10 cellular contexts compared by ENCODE assay signal in the genomic region with DNA sequence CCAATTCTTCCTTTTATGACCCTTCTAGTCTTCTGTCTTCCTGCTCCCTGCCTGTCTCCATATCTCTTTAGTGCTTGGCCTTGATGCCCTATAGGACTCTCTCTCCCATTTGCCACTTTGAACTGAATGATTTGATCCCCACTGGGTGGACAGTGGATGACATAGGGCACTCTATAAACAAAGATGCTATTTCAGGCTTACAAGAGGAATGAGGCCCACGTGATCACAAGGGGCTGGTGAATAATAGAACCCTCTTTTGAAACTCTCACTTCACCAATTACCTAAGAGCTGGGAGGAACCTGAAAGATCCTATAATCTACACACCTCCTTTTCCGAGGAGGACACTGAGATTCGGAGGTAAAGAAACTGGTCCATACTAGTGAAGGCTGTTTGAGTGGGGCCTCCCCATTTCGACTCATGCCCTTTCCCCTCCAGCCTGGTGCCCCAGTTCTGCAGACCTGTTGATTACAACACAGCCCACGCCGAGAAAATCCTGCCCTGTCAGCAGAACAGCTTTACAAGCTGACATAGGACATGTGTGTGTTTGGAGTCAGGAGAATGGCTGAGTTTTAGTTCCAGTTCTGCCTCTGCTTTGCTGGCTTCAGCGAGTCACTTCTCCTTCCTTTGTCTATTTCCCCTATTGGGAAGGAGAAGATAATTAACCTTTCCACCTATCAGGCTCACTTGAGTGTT.
A peak's percentile ranks its signal among the peaks of the same experiment; 100 is the strongest.
DNase-seq lines count a peak whose midpoint lies in the region; ATAC-seq, FAIRE-seq and TF ChIP-seq lines count a peak whose summit lies in the region.
"Had no signal": no experiment of that assay in that cellular context is flagged by ENCODE, and none has a peak within 500 bp of the region (broad histone marks: within the 10 kb centered on the region; RNA-seq: fewer than 3 reads in every experiment).

No MANE protein-coding gene starts in this region.

- H3K9me3 Mint-ChIP-seq in natural killer cell treated with Interleukin-12 subunit alpha and Interleukin-12 subunit beta and Interleukin-15 and Interleukin-18, amount 100 ng/mL, for 72 hours = no peaks in the 10 kb centered on the region

- intact Hi-C loops in IMR-90 (cut with micrococcal nuclease) = loop anchor here (5.0 to 10.0 kb wide), 2 partner anchors 145 to 262 kb away; no protein-coding TSS in a partner anchor
- intact Hi-C loops in ascending aorta (cut with DNase I) = loop anchor here (2.0 to 5.0 kb wide), 2 partner anchors 145 to 398 kb away; no protein-coding TSS in a partner anchor
- intact Hi-C loops in HepG2 (cut with micrococcal nuclease; ENCODE audit: unreplicated experiment) = no loop called here

- TF ChIP-seq POLR2A in IMR-90 (IDR thresholded peaks at IDR 0.05; ENCODE audit: low read depth, low read length) = no peak
- TF ChIP-seq POLR2A in HepG2 (IDR thresholded peaks at IDR 0.05; ENCODE audit: insufficient read depth in 1 of 2, low read depth in 2 of 2, low read length in 2 of 2) = no peak

- no peaks in the 10 kb centered on the region for H3K36me3 Mint-ChIP-seq in natural killer cell treated with Interleukin-12 subunit alpha and Interleukin-12 subunit beta and Interleukin-15 and Interleukin-18, amount 100 ng/mL, for 72 hours

- H3K9ac ChIP-seq in IMR-90 (ENCODE audit: low read depth, low read length) (no peak overlapping the region), HepG2 (ENCODE audit: insufficient read depth, low read depth, low read length) (no peak overlapping the region), smooth muscle cell (ENCODE audit: low read depth) (no peak overlapping the region)

- no peak overlapping the region for H3K23ac ChIP-seq in IMR-90 (ENCODE audit: low read depth, low read length)

- no peaks in the 10 kb centered on the region for H3K27me3 ChIP-seq in IMR-90 (ENCODE audit: control insufficient read depth, insufficient read depth, low read length)
- H3K27me3 ChIP-seq in ascending aorta = no peaks in the 10 kb centered on the region
- no peaks in the 10 kb centered on the region for H3K27me3 ChIP-seq in HepG2 (ENCODE audit: control insufficient read depth in 1 of 2, insufficient read depth in 2 of 2, low read length in 2 of 2)
- no peaks in the 10 kb centered on the region for H3K27me3 ChIP-seq in smooth muscle cell (ENCODE audit: low read depth)

- H3F3A ChIP-seq in smooth muscle cell (ENCODE audit: low read depth) = peaks cover 13% of the 10 kb centered on the region

- no peaks in the 10 kb centered on the region for H4K20me1 ChIP-seq in IMR-90 (ENCODE audit: insufficient read depth, low read length)
- H4K20me1 ChIP-seq in HepG2 (ENCODE audit: insufficient read depth, low read length) = no peaks in the 10 kb centered on the region
- no peaks in the 10 kb centered on the region for H4K20me1 ChIP-seq in smooth muscle cell (ENCODE audit: low read depth)

- TF ChIP-seq RAD21 in IMR-90 (IDR thresholded peaks at IDR 0.05; ENCODE audit: low read length) = no peak
- TF ChIP-seq RAD21 in HepG2 (CRISPR knock-in tag; IDR thresholded peaks at IDR 0.05) = no peak

- H3K79me2 ChIP-seq in HepG2 (ENCODE audit: insufficient read depth, low read length) (no peaks in the 10 kb centered on the region), smooth muscle cell (ENCODE audit: low read depth) (no peaks in the 10 kb centered on the region)

- H2BK15ac ChIP-seq in IMR-90 (ENCODE audit: low read depth, low read length) = peak overlapping the region; percentile 27; the same call in 2 of the 3 replicates

- H3K4me1 ChIP-seq in IMR-90 (ENCODE audit: control insufficient read depth, insufficient read depth, low read length) (peaks cover 31% of the 10 kb centered on the region), ascending aorta (peaks cover 18 to 61% of the 10 kb centered on the region in 2 donors), HepG2 (ENCODE audit: insufficient read depth, low read length) (peaks cover 19% of the 10 kb centered on the region), smooth muscle cell (ENCODE audit: low read depth) (peaks cover 53% of the 10 kb centered on the region)

- POLR2A ChIA-PET in IMR-90 (lab: Charles Lee; ENCODE audit: unreplicated experiment) = no interaction called here
- POLR2A ChIA-PET in HepG2 (lab: Yijun Ruan, JAX) = no interaction called here

- DNase-seq in IMR-90 (no peak), ascending aorta (ENCODE audit: low spot score in 2 of 2) (peak; percentile 41 to 82), HepG2 (ENCODE audit: low spot score) (peak; percentile 13), smooth muscle cell (lab: John Stamatoyannopoulos, UW; ENCODE audit: unreplicated experiment) (no peak), dermis blood vessel endothelial cell (no peak), AML-193 (lab: John Stamatoyannopoulos, UW) (no peak), COLO829 (ENCODE audit: low spot score) (no peak)
- no peak for DNase-seq in natural killer cell treated with Interleukin-12 subunit alpha and Interleukin-12 subunit beta and Interleukin-15 and Interleukin-18, amount 100 ng/mL, for 72 hours (ENCODE audit: low spot score)
- DNase-seq: activated CD4-positive, alpha-beta T cell treated with anti-CD3 and anti-CD28 coated beads, Interleukin-2, amount 10 ng/mL, durations not matched to agents 24 days and 14 days; NCI-H446 had no signal

- H3K27ac ChIP-seq in IMR-90 (ENCODE audit: insufficient read depth, low read length) (no peak overlapping the region), ascending aorta (peak overlapping the region; percentile 85 to 91), HepG2 (ENCODE audit: extremely low read length, insufficient read depth, low read length) (no peak overlapping the region), smooth muscle cell (ENCODE audit: low read depth) (peak overlapping the region; percentile 64)

- H2BK120ac ChIP-seq in IMR-90 (ENCODE audit: low read depth, low read length) = peak overlapping the region; percentile 27; the same call in 1 of the 2 replicates

- H3K36me3 ChIP-seq in IMR-90 (ENCODE audit: control insufficient read depth, insufficient read depth, low read length) (no peaks in the 10 kb centered on the region), ascending aorta (no peaks in the 10 kb centered on the region), HepG2 (replicated peaks in 1 of 2; ENCODE audit: control insufficient read depth in 1 of 2, insufficient read depth in 2 of 2, low read length in 2 of 2) (no peaks in the 10 kb centered on the region), smooth muscle cell (ENCODE audit: low read depth) (no peaks in the 10 kb centered on the region)

- H3K9me1 ChIP-seq in IMR-90 (ENCODE audit: insufficient read depth, low read length) = peaks cover 13% of the 10 kb centered on the region

- H4K91ac ChIP-seq in IMR-90 (ENCODE audit: insufficient read depth, low read depth, low read length) = peak overlapping the region; percentile 1

- H3K18ac ChIP-seq in IMR-90 (ENCODE audit: low read depth, low read length) = peak overlapping the region; percentile 54

- peak overlapping the region; percentile 69; the same call in 1 of the 2 replicates for H2BK20ac ChIP-seq in IMR-90 (ENCODE audit: low read depth, low read length)

- no peak overlapping the region for H2AK9ac ChIP-seq in IMR-90 (replicated peaks; ENCODE audit: low read depth, low read length, poor library complexity)

- H4K8ac ChIP-seq in IMR-90 (ENCODE audit: low read depth in 2 of 2, low read length in 2 of 2) = peak overlapping the region; percentile 1 to 2; a peak in 1 of 4 replicates

- CTCF ChIA-PET in IMR-90 (lab: Yijun Ruan, JAX) = interaction anchor here (1.1 kb wide), 1 partner anchor 15 kb away, joined by 3 read pairs; no protein-coding TSS in a partner anchor
- CTCF ChIA-PET in HepG2 (lab: Yijun Ruan, JAX; ENCODE audit: low intra/inter-chr PET ratio, low total read pairs) = no interaction called here

- H3K4me1 Mint-ChIP-seq in natural killer cell treated with Interleukin-12 subunit alpha and Interleukin-12 subunit beta and Interleukin-15 and Interleukin-18, amount 100 ng/mL, for 72 hours (ENCODE audit: low read depth in 2 of 2) = peaks cover 5 to 7% of the 10 kb centered on the region in 2 donors

- TF ChIP-seq CTCF in IMR-90 (conservative IDR thresholded peaks at IDR 0.05; ENCODE audit: low read depth, low read length) = no peak
- no peak for TF ChIP-seq CTCF in ascending aorta (IDR thresholded peaks at IDR 0.05)
- no peak for TF ChIP-seq CTCF in HepG2 (CRISPR knock-in tag; IDR thresholded peaks at IDR 0.05)
- no peak for TF ChIP-seq CTCF in smooth muscle cell (IDR thresholded peaks at IDR 0.05; ENCODE audit: borderline replicate concordance, insufficient read depth, poor library complexity, severe bottlenecking)

- H3K4me3 ChIP-seq in IMR-90 (ENCODE audit: insufficient read depth, low read depth, low read length) = no peak overlapping the region
- H3K4me3 ChIP-seq in ascending aorta = no peak overlapping the region
- no peak overlapping the region for H3K4me3 ChIP-seq in HepG2 (replicated peaks in 1 of 3; ENCODE audit: insufficient read depth in 1 of 3, low read depth in 2 of 3, low read length in 3 of 3)
- H3K4me3 ChIP-seq in smooth muscle cell = no peak overlapping the region

- H3K9me3 ChIP-seq in IMR-90 (ENCODE audit: control insufficient read depth, insufficient read depth, low read length) = no peaks in the 10 kb centered on the region
- no peaks in the 10 kb centered on the region for H3K9me3 ChIP-seq in ascending aorta
- no peaks in the 10 kb centered on the region for H3K9me3 ChIP-seq in HepG2 (ENCODE audit: low read length)
- no peaks in the 10 kb centered on the region for H3K9me3 ChIP-seq in smooth muscle cell (replicated peaks; ENCODE audit: low read depth)

- no peak overlapping the region for H3K4me3 Mint-ChIP-seq in natural killer cell treated with Interleukin-12 subunit alpha and Interleukin-12 subunit beta and Interleukin-15 and Interleukin-18, amount 100 ng/mL, for 72 hours
- H3K4me3 Mint-ChIP-seq: activated CD4-positive, alpha-beta T cell treated with anti-CD3 and anti-CD28 coated beads, Interleukin-2, amount 10 ng/mL, durations not matched to agents 24 days and 14 days had no signal

- no peaks in the 10 kb centered on the region for H3K27me3 Mint-ChIP-seq in natural killer cell treated with Interleukin-12 subunit alpha and Interleukin-12 subunit beta and Interleukin-15 and Interleukin-18, amount 100 ng/mL, for 72 hours
- H3K27me3 Mint-ChIP-seq: activated CD4-positive, alpha-beta T cell treated with anti-CD3 and anti-CD28 coated beads, Interleukin-2, amount 10 ng/mL, durations not matched to agents 24 days and 14 days had no signal

- ATAC-seq in IMR-90 (ENCODE audit: low read depth) = no peak
- no peak for ATAC-seq in HepG2
- no peak for ATAC-seq in natural killer cell treated with Interleukin-12 subunit alpha and Interleukin-12 subunit beta and Interleukin-15 and Interleukin-18, amount 100 ng/mL, for 72 hours

- 0 out of 2 replicates have a peak overlapping the region, but pooled peaks have one; percentile 50 for H4K5ac ChIP-seq in IMR-90 (ENCODE audit: low read depth, low read length)

- H2AK5ac ChIP-seq in IMR-90 (ENCODE audit: low read depth, low read length) = peak overlapping the region; percentile 40; the same call in 1 of the 2 replicates

- peak overlapping the region; percentile 8; the same call in 1 of the 2 replicates for H3K4me2 ChIP-seq in IMR-90 (ENCODE audit: low read depth, low read length)
- H3K4me2 ChIP-seq in HepG2 (ENCODE audit: low read depth, low read length) = no peak overlapping the region
- peak overlapping the region; percentile 73 for H3K4me2 ChIP-seq in smooth muscle cell

- no peak overlapping the region for H3K56ac ChIP-seq in IMR-90 (ENCODE audit: extremely low read depth, insufficient read depth, low read length)

- H2AFZ ChIP-seq in IMR-90 (replicated peaks; ENCODE audit: low read length, poor library complexity) = peak overlapping the region; percentile 58
- no peak overlapping the region for H2AFZ ChIP-seq in HepG2 (ENCODE audit: low read length)
- peak overlapping the region; percentile 59 for H2AFZ ChIP-seq in smooth muscle cell (ENCODE audit: low read depth)

- no peak for FAIRE-seq in HepG2 (lab: Jason Lieb, UNC)

- 0 out of 4 replicates have a peak, but pooled peaks cover 0 to 2% of the 10 kb centered on the region in 2 experiments for H3K79me1 ChIP-seq in IMR-90 (ENCODE audit: low read depth in 1 of 2, low read length in 2 of 2)

- H3K4ac ChIP-seq in IMR-90 (ENCODE audit: low read depth, low read length) = peak overlapping the region; percentile 42

- peak overlapping the region in 1 of 2 donors; percentile 48 for H3K27ac Mint-ChIP-seq in natural killer cell treated with Interleukin-12 subunit alpha and Interleukin-12 subunit beta and Interleukin-15 and Interleukin-18, amount 100 ng/mL, for 72 hours
- H3K27ac Mint-ChIP-seq: activated CD4-positive, alpha-beta T cell treated with anti-CD3 and anti-CD28 coated beads, Interleukin-2, amount 10 ng/mL, durations not matched to agents 24 days and 14 days had no signal

- in situ Hi-C loops in IMR-90 (cut with MboI; ENCODE audit: low sequenced_read_pairs) (no loop called here), HepG2 (cut with HindIII; ENCODE audit: extremely low pct_ligation_motif_present, low pct_unique_long_range_greater_than_20kb) (no loop called here)

- no CpG with 5 or more reads among the region's 7 CpGs for WGBS in IMR-90 (ENCODE audit: extremely low coverage in 2 of 2, insufficient read length in 1 of 2), 2 experiments
- 38% methylated on average over 7 of the region's 7 CpGs for WGBS in HepG2 (ENCODE audit: low lambda C conversion rate)
- 26% methylated on average over 7 of the region's 7 CpGs for WGBS in smooth muscle cell (ENCODE audit: low lambda C conversion rate)

- TF ChIP-seq EP300 in HepG2 (IDR thresholded peaks at IDR 0.05; ENCODE audit: low read depth in 2 of 2, low read length in 2 of 2) = no peak
- TF ChIP-seq EP300 in HepG2 (CRISPR knock-in tag; IDR thresholded peaks at IDR 0.05; ENCODE audit: borderline replicate concordance) = no peak

- BruUV-seq in IMR-90 (replicated peaks; lab: Mats Ljungman, UMichigan) (no TSS peak), HepG2 (replicated peaks; lab: Mats Ljungman, UMichigan) (no TSS peak)

- 0 out of 2 replicates have a peak overlapping the region, but pooled peaks have one; percentile 30 for H3K14ac ChIP-seq in IMR-90 (replicated peaks; ENCODE audit: low read depth, low read length)

- dilution Hi-C loops in IMR-90 (cut with HindIII; ENCODE audit: low sequenced_read_pairs, unreplicated experiment) = no loop called here

- no peak overlapping the region for H2BK5ac ChIP-seq in IMR-90 (ENCODE audit: low read depth, low read length, poor library complexity, severe bottlenecking)

Comparison
In these comparisons a context has a peak if more than half of its experiments do, and no peak if none do; other contexts are left out.
1. DNase-seq: peak in ascending aorta (2 of 2) and HepG2 (single experiment); none in IMR-90 (single experiment), smooth muscle cell (single experiment), dermis blood vessel endothelial cell (single experiment), natural killer cell treated with Interleukin-12 subunit alpha and Interleukin-12 subunit beta and Interleukin-15 and Interleukin-18, amount 100 ng/mL, for 72 hours (single experiment), AML-193 (0 of 2) and COLO829 (single experiment).
2. H3K27ac ChIP-seq: peak in ascending aorta (2 of 2) and smooth muscle cell (single experiment); none in IMR-90 (single experiment) and HepG2 (single experiment).